ENCODE assay signal across 23 cellular contexts in the genomic region with DNA sequence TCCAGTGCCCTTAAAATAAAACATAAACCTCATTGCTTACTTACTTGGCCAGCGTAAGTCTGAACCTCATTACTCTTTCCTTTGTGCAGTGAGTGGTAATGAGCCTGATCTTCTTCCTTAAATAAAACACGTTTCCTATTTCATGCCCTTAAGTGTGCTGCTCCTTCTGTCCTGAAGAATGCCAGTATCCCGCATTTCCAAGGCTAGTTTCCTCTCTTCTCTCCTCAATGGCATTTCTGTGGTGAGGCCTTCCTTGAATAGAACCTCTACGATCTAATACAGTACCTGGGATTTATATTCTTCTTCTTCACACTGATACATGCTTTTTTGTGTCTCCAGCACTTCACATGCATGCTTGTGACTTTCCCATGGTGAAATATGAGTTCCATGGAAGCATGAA.
DNase-seq lines count a peak whose midpoint lies in the region; ATAC-seq, FAIRE-seq and TF ChIP-seq lines count a peak whose summit lies in the region.
"Had no signal": no experiment of that assay in that cellular context is flagged by ENCODE, and none has a peak within 500 bp of the region (broad histone marks: within the 10 kb centered on the region; RNA-seq: fewer than 3 reads in every experiment).

No MANE protein-coding gene starts in this region.

- WGBS in H1 (ENCODE audit: extremely low coverage in 1 of 2, insufficient coverage in 1 of 2, insufficient read length in 1 of 2, insufficient replicate concordance in 2 of 2, low coverage in 1 of 2, low lambda C conversion rate in 2 of 2, missing lambda C conversion rate in 1 of 2), 2 experiments, result 49% methylated on average over 4 of the region's 4 CpGs; no CpG with 5 or more reads in 1 of the 2 experiments
- WGBS in iPS DF 6.9 (ENCODE audit: insufficient coverage, insufficient read length), result no CpG with 5 or more reads among the region's 4 CpGs

- H3K36me3 ChIP-seq in GM23338 (ENCODE audit: insufficient read depth) (no peaks in the 10 kb centered on the region), HUES6 (ENCODE audit: control insufficient read depth, insufficient read depth, low read length) (peaks cover 2% of the 10 kb centered on the region; the same call in 1 of the 2 replicates), H1 (ENCODE audit: control insufficient read depth in 2 of 4, insufficient read depth in 4 of 4, low read length in 3 of 4) (no peaks in the 10 kb centered on the region; a peak in 1 of 8 replicates), iPS DF 6.9 (ENCODE audit: control insufficient read depth, insufficient read depth, low read length) (no peaks in the 10 kb centered on the region)
- H3K36me3 ChIP-seq: BE2C; BLaER1 treated with 17β-estradiol and CSF1 and Interleukin-3, amounts not matched to agents 10 nM and 100 nM; HAP-1 had no signal

- peaks cover 23% of the 10 kb centered on the region; the same call in 2 of the 3 replicates for H3K36me3 Mint-ChIP-seq in GM23338 (ENCODE audit: low read depth)
- H3K36me3 Mint-ChIP-seq: CD14-positive monocyte; CD8-positive, alpha-beta memory T cell had no signal

- H3K23me2 ChIP-seq in H1 (ENCODE audit: low read depth, low read length), result no peaks in the 10 kb centered on the region

- H3K4me3 ChIP-seq in GM23338 (0 out of 2 replicates have a peak overlapping the region, but pooled peaks have one; percentile 11), HUES6 (ENCODE audit: low read depth, low read length) (peak overlapping the region; percentile 5; the same call in 1 of the 2 replicates), H1 (ENCODE audit: extremely low read depth in 1 of 4, insufficient read depth in 2 of 4, low read depth in 3 of 4, low read length in 4 of 4) (peak overlapping the region in 1 of 4 experiments; percentile 9; a peak in 1 of 8 replicates), iPS DF 6.9 (ENCODE audit: low read length) (no peak overlapping the region)
- H3K4me3 ChIP-seq: BLaER1 treated with 17β-estradiol and CSF1 and Interleukin-3, amounts not matched to agents 10 nM and 100 nM; HAP-1 had no signal

- DNase-seq in GM23338 (ENCODE audit: low spot score) (peak; percentile 12), H1 (ENCODE audit: low read depth in 1 of 2, low spot score in 2 of 2) (no peak), iPS DF 6.9 (ENCODE audit: low read depth, low spot score) (no peak), AG20443 (ENCODE audit: low spot score) (no peak), NCI-H2171 (lab: John Stamatoyannopoulos, UW) (no peak)
- DNase-seq: AML-193; BE2C; CD4-positive, alpha-beta T cell; CD8-positive, alpha-beta memory T cell; DMS153; DND-41; HFFc6 had no signal

- H3K9me2 ChIP-seq in GM23338 (ENCODE audit: insufficient read depth), result peaks cover 16% of the 10 kb centered on the region; the same call in 1 of the 2 replicates

- peak overlapping the region; percentile 12 for H4K91ac ChIP-seq in H1 (replicated peaks; ENCODE audit: insufficient read length, low read length)

- no peak overlapping the region for H3K14ac ChIP-seq in H1 (ENCODE audit: insufficient read length)

- H2BK12ac ChIP-seq in H1 (ENCODE audit: low read depth, low read length), result peak overlapping the region; percentile 99; the same call in 1 of the 2 replicates

- H3K9me3 ChIP-seq in HUES6 (ENCODE audit: control insufficient read depth, insufficient read depth, low read depth, low read length) (peaks cover 9% of the 10 kb centered on the region), H1 (ENCODE audit: insufficient read depth in 2 of 2, low read depth in 1 of 2, low read length in 1 of 2) (peaks cover 2% of the 10 kb centered on the region in 2 experiments; a peak in 2 of 4 replicates), iPS DF 6.9 (ENCODE audit: control insufficient read depth, insufficient read depth, low read length) (no peaks in the 10 kb centered on the region)
- H3K9me3 ChIP-seq: BE2C, HAP-1 had no signal

- CTCF ChIA-PET in H1 (lab: Charles Lee; ENCODE audit: partially characterized antibody), result interaction anchor here (5.2 kb wide), 1 partner anchor 10 kb away, joined by 20 read pairs; no protein-coding TSS in a partner anchor

- H3K79me2 ChIP-seq in GM23338 (replicated peaks; ENCODE audit: insufficient read depth) (no peaks in the 10 kb centered on the region), H1 (ENCODE audit: control insufficient read depth in 1 of 2, insufficient read depth in 2 of 2, low read length in 2 of 2) (no peaks in the 10 kb centered on the region)

- peak overlapping the region; percentile 27 for H2BK120ac ChIP-seq in H1 (replicated peaks; ENCODE audit: low read depth, low read length)

- H3K23ac ChIP-seq in H1 (ENCODE audit: insufficient read length), result no peak overlapping the region

- POLR2A ChIA-PET in H1 (lab: Charles Lee; ENCODE audit: partially characterized antibody), result interaction anchor here (1.1 kb wide), 1 partner anchor 19 kb away, joined by 3 read pairs; no protein-coding TSS in a partner anchor

- TF ChIP-seq RAD21 in H1 (IDR thresholded peaks at IDR 0.05 in 1 of 2, conservative IDR thresholded peaks at IDR 0.05 in 1 of 2; ENCODE audit: low read depth in 2 of 2, low read length in 2 of 2), result no peak

- no peaks in the 10 kb centered on the region for H3K27me3 ChIP-seq in GM23338 (ENCODE audit: insufficient read depth)
- no peaks in the 10 kb centered on the region for H3K27me3 ChIP-seq in HUES6 (ENCODE audit: control insufficient read depth, insufficient read depth, low read length)
- no peaks in the 10 kb centered on the region; a peak in 1 of 7 replicates for H3K27me3 ChIP-seq in H1 (replicated peaks in 1 of 4; ENCODE audit: control insufficient read depth in 3 of 4, extremely low read depth in 1 of 4, insufficient read depth in 3 of 4, low read length in 3 of 4)
- H3K27me3 ChIP-seq in iPS DF 6.9 (ENCODE audit: control insufficient read depth, insufficient read depth, low read length), result no peaks in the 10 kb centered on the region
- H3K27me3 ChIP-seq: BE2C; BLaER1 treated with 17β-estradiol and CSF1 and Interleukin-3, amounts not matched to agents 10 nM and 100 nM had no signal

- H3K18ac ChIP-seq in H1 (ENCODE audit: extremely low read depth, low read length), result no peak overlapping the region

- 0 out of 2 replicates have a peak, but pooled peaks cover 4% of the 10 kb centered on the region for H3F3A ChIP-seq in GM23338 (replicated peaks; ENCODE audit: low read depth)

- no peak for FAIRE-seq in H1 (lab: Jason Lieb, UNC)
- FAIRE-seq: A204.1, D721Med, G401.6, GM12892 had no signal

- no peak overlapping the region for H3K4ac ChIP-seq in H1 (replicated peaks; ENCODE audit: insufficient read length, low read depth, low read length)

- no peaks in the 10 kb centered on the region for H3K27me3 Mint-ChIP-seq in GM23338 (ENCODE audit: insufficient read depth, low read depth, poor library complexity)
- H3K27me3 Mint-ChIP-seq: CD4-positive, alpha-beta T cell had no signal

- ATAC-seq in GM23338 (peak; percentile 75), GM21576 (IDR thresholded peaks at IDR 0.05; ENCODE audit: unreplicated experiment) (no peak), GM21515 (IDR thresholded peaks at IDR 0.05; ENCODE audit: unreplicated experiment) (no peak)

- H2AFZ ChIP-seq in GM23338 (no peak overlapping the region), H1 (ENCODE audit: low read length) (no peak overlapping the region)

- no peak overlapping the region for H2BK15ac ChIP-seq in H1 (ENCODE audit: low read length)

- H4K8ac ChIP-seq in H1 (ENCODE audit: extremely low read depth, insufficient read depth, low read length), result no peak overlapping the region

- H4K5ac ChIP-seq in H1 (ENCODE audit: insufficient read length, low read depth, low read length), result no peak overlapping the region

- H4K20me1 ChIP-seq in GM23338 (replicated peaks; ENCODE audit: insufficient read depth) (no peaks in the 10 kb centered on the region), H1 (replicated peaks in 1 of 2; ENCODE audit: control insufficient read depth in 1 of 2, insufficient read depth in 2 of 2, low read length in 2 of 2) (no peaks in the 10 kb centered on the region)
- H4K20me1 ChIP-seq: BLaER1 treated with 17β-estradiol and CSF1 and Interleukin-3, amounts not matched to agents 10 nM and 100 nM had no signal

- peak overlapping the region; percentile 100 for H2BK20ac ChIP-seq in H1 (ENCODE audit: low read length)

- peaks cover 16% of the 10 kb centered on the region; the same call in 2 of the 3 replicates for H3K9me3 Mint-ChIP-seq in GM23338

- peaks cover 16% of the 10 kb centered on the region for H3K4me1 ChIP-seq in GM23338 (ENCODE audit: insufficient read depth)
- H3K4me1 ChIP-seq in HUES6 (ENCODE audit: control insufficient read depth, insufficient read depth, low read length), result peaks cover 29% of the 10 kb centered on the region
- H3K4me1 ChIP-seq in H1 (replicated peaks in 1 of 4; ENCODE audit: control insufficient read depth in 3 of 4, insufficient read depth in 4 of 4, low read length in 3 of 4), result peaks cover 11 to 24% (median 17%) of the 10 kb centered on the region in 4 experiments; a peak in 6 of 7 replicates
- peaks cover 2% of the 10 kb centered on the region; the same call in 1 of the 2 replicates for H3K4me1 ChIP-seq in iPS DF 6.9 (ENCODE audit: control insufficient read depth, insufficient read depth, low read length)
- H3K4me1 ChIP-seq: BE2C; BLaER1 treated with 17β-estradiol and CSF1 and Interleukin-3, amounts not matched to agents 10 nM and 100 nM; HAP-1 had no signal

- peaks cover 34% of the 10 kb centered on the region for H3K4me1 Mint-ChIP-seq in GM23338
- H3K4me1 Mint-ChIP-seq: CD14-positive monocyte; CD8-positive, alpha-beta memory T cell had no signal

- H3K27ac ChIP-seq in GM23338 (ENCODE audit: low read depth) (peak overlapping the region; percentile 78), HUES6 (ENCODE audit: low read depth, low read length) (peak overlapping the region; percentile 10; the same call in 1 of the 2 replicates), H1 (ENCODE audit: low read depth, low read length) (peak overlapping the region; percentile 24; the same call in 1 of the 2 replicates), iPS DF 6.9 (ENCODE audit: low read length) (peak overlapping the region; percentile 16)
- H3K27ac ChIP-seq: 22Rv1; BLaER1 treated with 17β-estradiol and CSF1 and Interleukin-3, amounts not matched to agents 10 nM and 100 nM had no signal

- TF ChIP-seq CTCF in GM23338 (conservative IDR thresholded peaks at IDR 0.05; ENCODE audit: low read depth in 2 of 2) (no peak), H1 (IDR thresholded peaks at IDR 0.05; ENCODE audit: control extremely low read depth in 1 of 3, insufficient read depth in 1 of 3, low read depth in 1 of 3, low read length in 3 of 3) (no peak)

- no peak overlapping the region for H3K56ac ChIP-seq in H1 (replicated peaks; ENCODE audit: insufficient read length, low read depth, low read length)

- H3K27ac Mint-ChIP-seq in GM23338, result peak overlapping the region; percentile 23
- H3K27ac Mint-ChIP-seq: CD14-positive monocyte; CD4-positive, alpha-beta T cell; CD8-positive, alpha-beta memory T cell; HFFc6 had no signal

- H2AK5ac ChIP-seq in H1 (ENCODE audit: low read depth, low read length), result peak overlapping the region; percentile 54; the same call in 1 of the 2 replicates

- H3K4me3 Mint-ChIP-seq in GM23338, result peak overlapping the region; percentile 1; the same call in 1 of the 3 replicates
- H3K4me3 Mint-ChIP-seq: CD14-positive monocyte; CD4-positive, alpha-beta T cell; CD8-positive, alpha-beta memory T cell; HFFc6 had no signal

- peak overlapping the region; percentile 33; the same call in 1 of the 2 replicates for H3K4me2 ChIP-seq in GM23338
- H3K4me2 ChIP-seq in H1 (ENCODE audit: insufficient read depth in 1 of 2, low read depth in 2 of 2, low read length in 2 of 2), result peak overlapping the region; percentile 40 to 54
- H3K4me2 ChIP-seq: BLaER1 treated with 17β-estradiol and CSF1 and Interleukin-3, amounts not matched to agents 10 nM and 100 nM had no signal

- TF ChIP-seq EP300 in H1 (IDR thresholded peaks at IDR 0.05; ENCODE audit: borderline replicate concordance in 1 of 2, low read depth in 2 of 2, low read length in 2 of 2), result no peak

- peak overlapping the region; percentile 74 for H2BK5ac ChIP-seq in H1 (ENCODE audit: low read depth, low read length)

- H3K9ac ChIP-seq in HUES6 (ENCODE audit: low read length) (no peak overlapping the region), H1 (replicated peaks in 1 of 4; ENCODE audit: extremely low read depth in 1 of 4, low read depth in 3 of 4, low read length in 3 of 4) (no peak overlapping the region)
- H3K9ac ChIP-seq: BLaER1 treated with 17β-estradiol and CSF1 and Interleukin-3, amounts not matched to agents 10 nM and 100 nM had no signal

- no peaks in the 10 kb centered on the region for H3K79me1 ChIP-seq in H1 (ENCODE audit: low read depth, low read length)

- no peak for TF ChIP-seq POLR2A in H1 (IDR thresholded peaks at IDR 0.05; ENCODE audit: control extremely low read depth in 1 of 2, low read depth in 2 of 2, low read length in 2 of 2)

Comparison
In these comparisons a context has a peak if more than half of its experiments do, and no peak if none do; other contexts are left out.
1. H3K27ac ChIP-seq: peak in every context shown above with its lines; median percentile 78 in GM23338; 24 in H1; 16 in iPS DF 6.9; 10 in HUES6.